15 cellular contexts compared by ENCODE assay signal in genomic region chr20:53918949-53919361, GRCh38.
A peak's percentile ranks its signal among the peaks of the same experiment; 100 is the strongest.
DNase-seq lines count a peak whose midpoint lies in the region; ATAC-seq and TF ChIP-seq lines count a peak whose summit lies in the region.
"Had no signal": no experiment of that assay in that cellular context is flagged by ENCODE, and none has a peak within 500 bp of the region (broad histone marks: within the 10 kb centered on the region; RNA-seq: fewer than 3 reads in every experiment).

No MANE protein-coding gene starts in this region.

- POLR2A ChIA-PET in IMR-90 (lab: Charles Lee; ENCODE audit: unreplicated experiment) (no interaction called here), activated B cell treated with CpG ODN at 0.5 μM for 24 hours (lab: Charles Lee) (interaction anchor here (0.7 to 11.3 kb wide), 4 partner anchors 16 to 333 kb away, joined by 3 to 182 read pairs (median 5); partner anchors contain the start of gene ZNF217)

- peaks cover 79% of the 10 kb centered on the region for H3K4me1 Mint-ChIP-seq in activated B cell treated with CpG ODN at 0.5 μM for 24 hours
- H3K4me1 Mint-ChIP-seq in CD14-positive monocyte: peaks cover 69% of the 10 kb centered on the region

- no peak for TF ChIP-seq EP300 in ovary (IDR thresholded peaks at IDR 0.05)

- H3K9me3 ChIP-seq in IMR-90 (ENCODE audit: control insufficient read depth, insufficient read depth, low read length): no peaks in the 10 kb centered on the region
- no peaks in the 10 kb centered on the region for H3K9me3 ChIP-seq in ovary
- H3K9me3 ChIP-seq: esophagus squamous epithelium had no signal

- no CpG with 5 or more reads among the region's 11 CpGs for WGBS in IMR-90 (ENCODE audit: extremely low coverage in 2 of 2, insufficient read length in 1 of 2), 2 experiments
- WGBS in mesendoderm (ENCODE audit: extremely low coverage, insufficient coverage, low lambda C conversion rate): no CpG with 5 or more reads among the region's 11 CpGs
- 82 to 89% (median 87%) methylated on average over 11 of the region's 11 CpGs for WGBS in ovary, 3 donors

- no peak overlapping the region for H3K27ac ChIP-seq in IMR-90 (ENCODE audit: insufficient read depth, low read length)
- no peak overlapping the region for H3K27ac ChIP-seq in mesendoderm (ENCODE audit: low read depth, low read length)
- no peak overlapping the region for H3K27ac ChIP-seq in ovary
- H3K27ac ChIP-seq: cardiac muscle cell, esophagus squamous epithelium, PC-9 had no signal

- no peak overlapping the region for H2AFZ ChIP-seq in IMR-90 (replicated peaks; ENCODE audit: low read length, poor library complexity)
- H2AFZ ChIP-seq: PC-9 had no signal

- H3K4ac ChIP-seq in IMR-90 (ENCODE audit: low read depth, low read length) (no peak overlapping the region), mesendoderm (ENCODE audit: low read depth, low read length) (no peak overlapping the region)

- H2BK5ac ChIP-seq in IMR-90 (ENCODE audit: low read depth, low read length, poor library complexity, severe bottlenecking) (no peak overlapping the region), mesendoderm (ENCODE audit: low read length) (no peak overlapping the region)

- H3K4me1 ChIP-seq in IMR-90 (ENCODE audit: control insufficient read depth, insufficient read depth, low read length) (peaks cover 29% of the 10 kb centered on the region), mesendoderm (ENCODE audit: control insufficient read depth, low read depth, low read length) (peaks cover 18% of the 10 kb centered on the region), ovary (ENCODE audit: insufficient read depth) (peaks cover 11% of the 10 kb centered on the region)

- H2AK5ac ChIP-seq in IMR-90 (ENCODE audit: low read depth, low read length): peak overlapping the region; percentile 11; the same call in 1 of the 2 replicates
- no peak overlapping the region for H2AK5ac ChIP-seq in mesendoderm (ENCODE audit: low read length)

- no peak overlapping the region for H2BK20ac ChIP-seq in IMR-90 (ENCODE audit: low read depth, low read length)

- H3K4me2 ChIP-seq in IMR-90 (ENCODE audit: low read depth, low read length) (no peak overlapping the region), mesendoderm (ENCODE audit: low read length) (no peak overlapping the region)
- H3K4me2 ChIP-seq: PC-9 had no signal

- H3K36me3 ChIP-seq in IMR-90 (ENCODE audit: control insufficient read depth, insufficient read depth, low read length) (no peaks in the 10 kb centered on the region), mesendoderm (ENCODE audit: control insufficient read depth, insufficient read depth, low read length) (no peaks in the 10 kb centered on the region), ovary (no peaks in the 10 kb centered on the region)
- H3K36me3 ChIP-seq: cardiac muscle cell, esophagus squamous epithelium had no signal

- peak overlapping the region; percentile 31; the same call in 1 of the 2 replicates for H4K91ac ChIP-seq in IMR-90 (ENCODE audit: insufficient read depth, low read depth, low read length)

- H3K27me3 ChIP-seq in IMR-90 (ENCODE audit: control insufficient read depth, insufficient read depth, low read length): no peaks in the 10 kb centered on the region
- H3K27me3 ChIP-seq in mesendoderm (ENCODE audit: insufficient read depth, low read length, poor library complexity): no peaks in the 10 kb centered on the region
- H3K27me3 ChIP-seq in ovary: no peaks in the 10 kb centered on the region
- H3K27me3 ChIP-seq: cardiac muscle cell, esophagus squamous epithelium had no signal

- H3K14ac ChIP-seq in IMR-90 (replicated peaks; ENCODE audit: low read depth, low read length): no peak overlapping the region

- H3K9me3 Mint-ChIP-seq in activated B cell treated with CpG ODN at 0.5 μM for 24 hours (no peaks in the 10 kb centered on the region), CD14-positive monocyte (no peaks in the 10 kb centered on the region)
- H3K9me3 Mint-ChIP-seq: activated CD8-positive, alpha-beta T cell treated with anti-CD3 and anti-CD28 coated beads for 36 hours; activated naive CD4-positive, alpha-beta T cell treated with anti-CD3 and anti-CD28 coated beads, Interleukin-2, amount 10 ng/mL, durations not matched to agents 7 days and 5 days had no signal

- H4K5ac ChIP-seq in IMR-90 (ENCODE audit: low read depth, low read length): no peak overlapping the region
- H4K5ac ChIP-seq in mesendoderm (ENCODE audit: low read length): no peak overlapping the region

- TF ChIP-seq CTCF in IMR-90 (conservative IDR thresholded peaks at IDR 0.05; ENCODE audit: low read depth, low read length): no peak
- no peak for TF ChIP-seq CTCF in activated B cell treated with CpG ODN at 0.5 μM for 24 hours (IDR thresholded peaks at IDR 0.05)
- TF ChIP-seq CTCF in ovary (IDR thresholded peaks at IDR 0.05): no peak
- no peak for TF ChIP-seq CTCF in CD14-positive monocyte (IDR thresholded peaks at IDR 0.05)

- intact Hi-C loops in IMR-90 (cut with micrococcal nuclease): loop anchor here (5.0 kb wide), 2 partner anchors 167 to 262 kb away; no protein-coding TSS in a partner anchor
- intact Hi-C loops in activated B cell treated with CpG ODN at 0.5 μM for 24 hours (cut with micrococcal nuclease): loop anchor here (5.0 to 10.0 kb wide), 4 partner anchors 146 to 277 kb away; no protein-coding TSS in a partner anchor
- intact Hi-C loops in ovary (cut with DNase I): loop anchor here in 1 of 4 donors (10.0 kb wide), 1 partner anchor 344 kb away; no protein-coding TSS in a partner anchor
- intact Hi-C loops in CD14-positive monocyte (cut with micrococcal nuclease): loop anchor here (5.0 to 10.0 kb wide), 3 partner anchors 84 to 342 kb away; no protein-coding TSS in a partner anchor

- in situ Hi-C loops in IMR-90 (cut with MboI; ENCODE audit: low sequenced_read_pairs): no loop called here

- CTCF ChIA-PET in IMR-90 (lab: Yijun Ruan, JAX): no interaction called here
- CTCF ChIA-PET in activated B cell treated with CpG ODN at 0.5 μM for 24 hours (lab: Charles Lee): interaction anchor here (1.4 to 7.6 kb wide), 4 partner anchors 14 to 340 kb away, joined by 4 to 115 read pairs (median 73); no protein-coding TSS in a partner anchor

- H3K4me3 ChIP-seq in IMR-90 (ENCODE audit: insufficient read depth, low read depth, low read length) (no peak overlapping the region), mesendoderm (ENCODE audit: low read length) (no peak overlapping the region), ovary (no peak overlapping the region)
- H3K4me3 ChIP-seq: cardiac muscle cell, esophagus squamous epithelium, PC-9 had no signal

- no peaks in the 10 kb centered on the region for H3K79me2 ChIP-seq in mesendoderm (ENCODE audit: control insufficient read depth, insufficient read depth, low read length)

- no peak overlapping the region for H3K9ac ChIP-seq in IMR-90 (ENCODE audit: low read depth, low read length)
- no peak overlapping the region for H3K9ac ChIP-seq in mesendoderm (ENCODE audit: low read length)

- H2AK9ac ChIP-seq in IMR-90 (replicated peaks; ENCODE audit: low read depth, low read length, poor library complexity): no peak overlapping the region

- no peaks in the 10 kb centered on the region for H3K27me3 Mint-ChIP-seq in activated B cell treated with CpG ODN at 0.5 μM for 24 hours
- H3K27me3 Mint-ChIP-seq in CD14-positive monocyte (ENCODE audit: low read depth in 3 of 3): no peaks in the 10 kb centered on the region
- H3K27me3 Mint-ChIP-seq: activated CD8-positive, alpha-beta T cell treated with anti-CD3 and anti-CD28 coated beads for 36 hours; naive thymus-derived CD4-positive, alpha-beta T cell had no signal

- peak; percentile 2 for DNase-seq in DMS 273 treated with DMSO at 0.1 percent for 48 hours (lab: John Stamatoyannopoulos, UW)
- DNase-seq in IMR-90: no peak
- no peak for DNase-seq in activated B cell treated with CpG ODN at 0.5 μM for 24 hours
- peak; percentile 98 for DNase-seq in mesendoderm
- DNase-seq in ovary: no peak
- no peak for DNase-seq in CD14-positive monocyte (ENCODE audit: low spot score)
- DNase-seq: activated CD8-positive, alpha-beta T cell treated with anti-CD3 and anti-CD28 coated beads for 36 hours; activated naive CD4-positive, alpha-beta T cell treated with anti-CD3 and anti-CD28 coated beads, Interleukin-2, amount 10 ng/mL, durations not matched to agents 7 days and 5 days; esophagus squamous epithelium; naive thymus-derived CD4-positive, alpha-beta T cell; NCI-H1694; PC-9 had no signal

- no TSS peak for BruUV-seq in IMR-90 (replicated peaks; lab: Mats Ljungman, UMichigan)

- ATAC-seq in IMR-90 (ENCODE audit: low read depth) (no peak), activated B cell treated with CpG ODN at 0.5 μM for 24 hours (ENCODE audit: low read depth) (no peak), GM18858 (IDR thresholded peaks at IDR 0.05; ENCODE audit: unreplicated experiment) (no peak), GM18520 (IDR thresholded peaks at IDR 0.05; ENCODE audit: unreplicated experiment) (no peak)
- ATAC-seq: activated CD8-positive, alpha-beta T cell treated with anti-CD3 and anti-CD28 coated beads for 36 hours; naive thymus-derived CD4-positive, alpha-beta T cell had no signal

- no peak overlapping the region for H3K56ac ChIP-seq in IMR-90 (ENCODE audit: extremely low read depth, insufficient read depth, low read length)
- H3K56ac ChIP-seq in mesendoderm (ENCODE audit: low read length): no peak overlapping the region

- H3K4me3 Mint-ChIP-seq in activated B cell treated with CpG ODN at 0.5 μM for 24 hours: peak overlapping the region; percentile 38
- no peak overlapping the region for H3K4me3 Mint-ChIP-seq in CD14-positive monocyte
- H3K4me3 Mint-ChIP-seq: activated CD8-positive, alpha-beta T cell treated with anti-CD3 and anti-CD28 coated beads for 36 hours; activated naive CD4-positive, alpha-beta T cell treated with anti-CD3 and anti-CD28 coated beads, Interleukin-2, amount 10 ng/mL, durations not matched to agents 7 days and 5 days; naive thymus-derived CD4-positive, alpha-beta T cell had no signal

- dilution Hi-C loops in IMR-90 (cut with HindIII; ENCODE audit: low sequenced_read_pairs, unreplicated experiment): no loop called here

- H3K79me1 ChIP-seq in IMR-90 (ENCODE audit: low read depth in 1 of 2, low read length in 2 of 2) (peaks cover 0 to 10% of the 10 kb centered on the region in 2 experiments; a peak in 1 of 4 replicates), mesendoderm (ENCODE audit: low read length) (no peaks in the 10 kb centered on the region)

- H4K8ac ChIP-seq in IMR-90 (ENCODE audit: low read depth in 2 of 2, low read length in 2 of 2) (no peak overlapping the region; a peak in 1 of 4 replicates), mesendoderm (ENCODE audit: low read depth, low read length) (no peak overlapping the region)

- TF ChIP-seq POLR2A in IMR-90 (IDR thresholded peaks at IDR 0.05; ENCODE audit: low read depth, low read length): no peak
- no peak for TF ChIP-seq POLR2A in ovary (IDR thresholded peaks at IDR 0.05)

- no peak for TF ChIP-seq RAD21 in IMR-90 (IDR thresholded peaks at IDR 0.05; ENCODE audit: low read length)

- H3K23ac ChIP-seq in IMR-90 (ENCODE audit: low read depth, low read length) (no peak overlapping the region), mesendoderm (ENCODE audit: low read length) (no peak overlapping the region)

- H2BK15ac ChIP-seq in IMR-90 (ENCODE audit: low read depth, low read length): peak overlapping the region; percentile 56; the same call in 1 of the 3 replicates
- no peak overlapping the region for H2BK15ac ChIP-seq in mesendoderm (replicated peaks; ENCODE audit: low read depth)

- no peaks in the 10 kb centered on the region for H4K20me1 ChIP-seq in IMR-90 (ENCODE audit: insufficient read depth, low read length)

- H3K9me1 ChIP-seq in IMR-90 (ENCODE audit: insufficient read depth, low read length): peaks cover 2% of the 10 kb centered on the region; the same call in 1 of the 2 replicates

- no peak overlapping the region for H2BK120ac ChIP-seq in IMR-90 (ENCODE audit: low read depth, low read length)
- no peak overlapping the region for H2BK120ac ChIP-seq in mesendoderm (ENCODE audit: low read depth, low read length)

- no peak overlapping the region for H3K18ac ChIP-seq in IMR-90 (ENCODE audit: low read depth, low read length)
- no peak overlapping the region for H3K18ac ChIP-seq in mesendoderm (ENCODE audit: low read length)

- H3K36me3 Mint-ChIP-seq in activated B cell treated with CpG ODN at 0.5 μM for 24 hours (ENCODE audit: low read depth) (peaks cover 3% of the 10 kb centered on the region), CD14-positive monocyte (no peaks in the 10 kb centered on the region)
- H3K36me3 Mint-ChIP-seq: activated naive CD4-positive, alpha-beta T cell treated with anti-CD3 and anti-CD28 coated beads, Interleukin-2, amount 10 ng/mL, durations not matched to agents 7 days and 5 days had no signal

- H3K27ac Mint-ChIP-seq in activated B cell treated with CpG ODN at 0.5 μM for 24 hours (peak overlapping the region; percentile 71), CD14-positive monocyte (peak overlapping the region in 1 of 7 donors; percentile 56)
- H3K27ac Mint-ChIP-seq: activated CD8-positive, alpha-beta T cell treated with anti-CD3 and anti-CD28 coated beads for 36 hours; activated naive CD4-positive, alpha-beta T cell treated with anti-CD3 and anti-CD28 coated beads, Interleukin-2, amount 10 ng/mL, durations not matched to agents 7 days and 5 days; naive thymus-derived CD4-positive, alpha-beta T cell had no signal

Comparison
In these comparisons a context has a peak if more than half of its experiments do, and no peak if none do; other contexts are left out.
1. DNase-seq: peak in DMS 273 treated with DMSO at 0.1 percent for 48 hours (single experiment) and mesendoderm (single experiment); none in IMR-90 (single experiment), activated B cell treated with CpG ODN at 0.5 μM for 24 hours (single experiment), ovary (0 of 5) and CD14-positive monocyte (single experiment).